Comparison of ENCODE assay signal across 19 cellular contexts in genomic region chr19:50896100-50896590, GRCh38. TPM values are rescaled to one million over a fixed set of nuclear protein-coding genes. Genes with fewer than 3 reads are reported as not detected.
"Had no signal": no experiment of that assay in that cellular context is flagged by ENCODE, and none has a peak within 500 bp of the region (broad histone marks: within the 10 kb centered on the region; RNA-seq: fewer than 3 reads in every experiment).

No MANE protein-coding gene starts in this region.

RNA-seq across cellular contexts. Expression of gene KLK4, which starts 15.1 kb away (rescaled TPM):
- total RNA-seq: dermis microvascular lymphatic vessel endothelial cell, endodermal cell, endothelial cell of umbilical vein, hepatocyte, kidney, left ventricle myocardium superior, lung, natural killer cell, posterior vena cava, right cardiac atrium, temporal lobe, upper lobe of right lung, vagina had no signal
- polyA plus RNA-seq: endothelial cell of umbilical vein, ovary, right cardiac atrium, small intestine had no signal

RNA-seq across cellular contexts. Expression of gene KLK2, which starts 22.9 kb away (rescaled TPM):
- total RNA-seq: dermis microvascular lymphatic vessel endothelial cell, endothelial cell of umbilical vein, hepatocyte, kidney, left ventricle myocardium superior, lung, natural killer cell, ovary, posterior vena cava, right cardiac atrium, temporal lobe, tibial nerve, upper lobe of right lung, vagina had no signal
- polyA plus RNA-seq: endothelial cell of umbilical vein, esophagus, hepatocyte, lung, ovary, right cardiac atrium had no signal

RNA-seq across cellular contexts. Expression of gene KLK3, which starts 41.4 kb away (rescaled TPM):
- total RNA-seq: dermis microvascular lymphatic vessel endothelial cell, endodermal cell, endothelial cell of umbilical vein, hepatocyte, kidney, left ventricle myocardium superior, lung, natural killer cell, posterior vena cava, right cardiac atrium, temporal lobe, tibial nerve, upper lobe of right lung, vagina had no signal
- polyA plus RNA-seq: endothelial cell of umbilical vein, esophagus, hepatocyte, lung, right cardiac atrium had no signal

RNA-seq across cellular contexts. Expression of gene KLK5, which starts 56.7 kb away (rescaled TPM):
- total RNA-seq: dermis microvascular lymphatic vessel endothelial cell, endodermal cell, endothelial cell of umbilical vein, hepatocyte, left colon, left ventricle myocardium superior, mucosa of descending colon, natural killer cell, posterior vena cava, right cardiac atrium, temporal lobe, tibial nerve, upper lobe of right lung had no signal
- polyA plus RNA-seq: endothelial cell of umbilical vein, ovary, right cardiac atrium had no signal
